Comparison of ENCODE assay signal across 31 cellular contexts in genomic region chr13:49288458-49288857, GRCh38.
"Had no signal": no experiment of that assay in that cellular context is flagged by ENCODE, and none has a peak within 500 bp of the region (broad histone marks: within the 10 kb centered on the region; RNA-seq: fewer than 3 reads in every experiment).

No MANE protein-coding gene starts in this region.

- H3K27ac ChIP-seq: neural progenitor cell, ovary, parathyroid adenoma, psoas muscle, skin epidermis, spleen, suprapubic skin, testis, tibial artery, upper lobe of left lung, vagina had no signal

- H3K27me3 Mint-ChIP-seq: progenitor cell of endocrine pancreas; stimulated activated memory B cell treated with anti-CD40 and anti-IgM and Interleukin-4, amounts not matched to agents 10 μg/mL and 1 μg/mL and 100 μg/mL, for 72 hours; stimulated activated naive CD8-positive, alpha-beta T cell treated with anti-CD3 and anti-CD28 coated beads, Interleukin-15, amount 100 ng/mL, for 72 hours had no signal

- H3K27me3 ChIP-seq: neural progenitor cell, ovary, spleen, suprapubic skin, testis, tibial artery, upper lobe of left lung, vagina had no signal

- H3K4me2 ChIP-seq: neural progenitor cell, smooth muscle cell had no signal

- H3K9ac ChIP-seq: neural progenitor cell, parathyroid adenoma had no signal

- H3K27ac Mint-ChIP-seq: natural killer cell; nephron; neural progenitor cell; progenitor cell of endocrine pancreas; stimulated activated memory B cell treated with anti-CD40 and anti-IgM and Interleukin-4, amounts not matched to agents 10 μg/mL and 1 μg/mL and 100 μg/mL, for 72 hours; stimulated activated naive CD8-positive, alpha-beta T cell treated with anti-CD3 and anti-CD28 coated beads, Interleukin-15, amount 100 ng/mL, for 72 hours had no signal

- H3K4me1 Mint-ChIP-seq: stimulated activated memory B cell treated with anti-CD40 and anti-IgM and Interleukin-4, amounts not matched to agents 10 μg/mL and 1 μg/mL and 100 μg/mL, for 72 hours had no signal

- H3K36me3 ChIP-seq: neural progenitor cell, ovary, suprapubic skin, vagina had no signal

- H3K4me3 Mint-ChIP-seq: natural killer cell; nephron; neural progenitor cell; stimulated activated memory B cell treated with anti-CD40 and anti-IgM and Interleukin-4, amounts not matched to agents 10 μg/mL and 1 μg/mL and 100 μg/mL, for 72 hours; stimulated activated naive CD8-positive, alpha-beta T cell treated with anti-CD3 and anti-CD28 coated beads, Interleukin-15, amount 100 ng/mL, for 72 hours had no signal

- H2AFZ ChIP-seq: neural progenitor cell, parathyroid adenoma had no signal

- H3K9me3 ChIP-seq: ovary, psoas muscle, spleen, suprapubic skin, testis, tibial artery, upper lobe of left lung, vagina had no signal

- H3K79me2 ChIP-seq: parathyroid adenoma had no signal

- FAIRE-seq: urothelium cell line had no signal

- H3K36me3 Mint-ChIP-seq: natural killer cell had no signal

- H3K4me1 ChIP-seq: neural progenitor cell, parathyroid adenoma, psoas muscle, suprapubic skin, testis, vagina had no signal

- DNase-seq: natural killer cell; occipital lobe; ovary; posterior cingulate gyrus; psoas muscle; right cardiac atrium; spleen; stimulated activated CD4-positive, alpha-beta T cell treated with anti-CD3 and anti-CD28 coated beads, Interleukin-12 subunit alpha, Interleukin-12 subunit beta, amount 100 ng/mL, for 4 hours; stimulated activated CD4-positive, alpha-beta T cell treated with anti-CD3 and anti-CD28 coated beads, Interleukin-1b, Interleukin-23, amount 100 ng/mL, for 48 hours; stimulated activated CD4-positive, alpha-beta T cell treated with anti-CD3 and anti-CD28 coated beads, Interleukin-4, amount 100 ng/mL, for 1 hour; stimulated activated CD4-positive, alpha-beta T cell treated with anti-CD3 and anti-CD28 coated beads, Interleukin-4, amount 100 ng/mL, for 4 hours; stimulated activated CD8-positive, alpha-beta memory T cell treated with anti-CD3 and anti-CD28 coated beads, Interleukin-4, amount 100 ng/mL, for 48 hours; stimulated activated naive CD4-positive, alpha-beta T cell; stimulated activated naive CD8-positive, alpha-beta T cell treated with anti-CD3 and anti-CD28 coated beads, Interleukin-15, amount 100 ng/mL, for 72 hours; stimulated activated naive CD8-positive, alpha-beta T cell treated with anti-CD3 and anti-CD28 coated beads, Interleukin-15, Interleukin-2, amounts not matched to agents 100 U/mL and 50 U/mL, for 24 hours; substantia nigra; testis; tibial artery; trophoblast cell; upper lobe of left lung had no signal

- H3K4me3 ChIP-seq: neural progenitor cell, ovary, psoas muscle, skin epidermis, smooth muscle cell, spleen, suprapubic skin, testis, tibial artery, upper lobe of left lung, vagina had no signal

- H3K9me3 Mint-ChIP-seq: natural killer cell; nephron; neural progenitor cell; stimulated activated memory B cell treated with anti-CD40 and anti-IgM and Interleukin-4, amounts not matched to agents 10 μg/mL and 1 μg/mL and 100 μg/mL, for 72 hours; stimulated activated naive CD8-positive, alpha-beta T cell treated with anti-CD3 and anti-CD28 coated beads, Interleukin-15, amount 100 ng/mL, for 72 hours had no signal

- ATAC-seq: natural killer cell; psoas muscle; right cardiac atrium; sciatic nerve; stimulated activated memory B cell treated with anti-CD40 and anti-IgM and Interleukin-4, amounts not matched to agents 10 μg/mL and 1 μg/mL and 100 μg/mL, for 72 hours; stimulated activated naive CD8-positive, alpha-beta T cell treated with anti-CD3 and anti-CD28 coated beads, Interleukin-15, amount 100 ng/mL, for 72 hours; stimulated activated naive CD8-positive, alpha-beta T cell treated with anti-CD3 and anti-CD28 coated beads, Interleukin-15, Interleukin-2, amounts not matched to agents 100 U/mL and 50 U/mL, for 24 hours had no signal
